ENCODE assay signal across 9 cellular contexts in genomic region chr6:68633654-68634502, GRCh38. TPM values are rescaled to one million over a fixed set of nuclear protein-coding genes. Genes with fewer than 3 reads are reported as not detected.
DNase-seq lines count a peak whose midpoint lies in the region; ATAC-seq and TF ChIP-seq lines count a peak whose summit lies in the region.
"Had no signal": no experiment of that assay in that cellular context is flagged by ENCODE, and none has a peak within 500 bp of the region (broad histone marks: within the 10 kb centered on the region; RNA-seq: fewer than 3 reads in every experiment).

No MANE protein-coding gene starts in this region.

- H3K36me3 Mint-ChIP-seq in stimulated activated naive B cell treated with anti-CD40 and anti-IgM and Interleukin-4, amounts not matched to agents 10 μg/mL and 1 μg/mL and 100 μg/mL, for 72 hours, result no peaks in the 10 kb centered on the region

- no peaks in the 10 kb centered on the region for H3K9me3 Mint-ChIP-seq in stimulated activated naive B cell treated with anti-CD40 and anti-IgM and Interleukin-4, amounts not matched to agents 10 μg/mL and 1 μg/mL and 100 μg/mL, for 72 hours

- WGBS in iPS DF 6.9 (ENCODE audit: insufficient coverage, insufficient read length), result no CpG with 5 or more reads among the region's 15 CpGs

- H3K27ac Mint-ChIP-seq in stimulated activated naive B cell treated with anti-CD40 and anti-IgM and Interleukin-4, amounts not matched to agents 10 μg/mL and 1 μg/mL and 100 μg/mL, for 72 hours, result no peak overlapping the region

- peaks cover 36 to 60% of the 10 kb centered on the region in 2 donors for H3K27me3 Mint-ChIP-seq in stimulated activated naive B cell treated with anti-CD40 and anti-IgM and Interleukin-4, amounts not matched to agents 10 μg/mL and 1 μg/mL and 100 μg/mL, for 72 hours

- no peaks in the 10 kb centered on the region for H3K27me3 ChIP-seq in WERI-Rb-1 (ENCODE audit: insufficient read depth, low read depth, severe bottlenecking)
- peaks cover 4% of the 10 kb centered on the region for H3K27me3 ChIP-seq in iPS DF 6.9 (ENCODE audit: control insufficient read depth, insufficient read depth, low read length)

- H3K27ac ChIP-seq in WERI-Rb-1 (peak overlapping the region; percentile 79), iPS DF 6.9 (ENCODE audit: low read length) (no peak overlapping the region)
- H3K27ac ChIP-seq: VCaP had no signal

- no peaks in the 10 kb centered on the region for H3K9me3 ChIP-seq in WERI-Rb-1 (ENCODE audit: severe bottlenecking)
- no peaks in the 10 kb centered on the region for H3K9me3 ChIP-seq in iPS DF 6.9 (ENCODE audit: control insufficient read depth, insufficient read depth, low read length)

- no peak for TF ChIP-seq CTCF in WERI-Rb-1 (IDR thresholded peaks at IDR 0.05; ENCODE audit: low read depth, low read length)

- no peaks in the 10 kb centered on the region for H3K4me1 ChIP-seq in iPS DF 6.9 (ENCODE audit: control insufficient read depth, insufficient read depth, low read length)

- POLR2A ChIA-PET in HEK293T (lab: Yijun Ruan, JAX), result interaction anchor here (1.3 to 3.1 kb wide), 3 partner anchors 62 to 74 kb away, joined by 3 to 25 read pairs (median 8); no protein-coding TSS in a partner anchor

- CTCF ChIA-PET in HEK293T (lab: Yijun Ruan, JAX), result no interaction called here

- no peak for ATAC-seq in stimulated activated naive B cell treated with anti-CD40 and anti-IgM and Interleukin-4, amounts not matched to agents 10 μg/mL and 1 μg/mL and 100 μg/mL, for 72 hours (replicated peaks)

- H3K4me1 Mint-ChIP-seq in stimulated activated naive B cell treated with anti-CD40 and anti-IgM and Interleukin-4, amounts not matched to agents 10 μg/mL and 1 μg/mL and 100 μg/mL, for 72 hours, result peaks cover 13 to 26% of the 10 kb centered on the region in 2 donors

- DNase-seq in NCI-H1417 (lab: John Stamatoyannopoulos, UW) (peak in 2 of 3 experiments; percentile 60 to 79), NCI-H1417 treated with DMSO at 0.1 percent for 48 hours (lab: John Stamatoyannopoulos, UW) (no peak), WERI-Rb-1 (no peak), iPS DF 6.9 (ENCODE audit: low read depth, low spot score) (no peak), HEK293T (ENCODE audit: extremely low spot score) (no peak), mucosa of gallbladder (ENCODE audit: low spot score) (no peak), NCI-H1048 (lab: John Stamatoyannopoulos, UW) (no peak)
- no peak for DNase-seq in stimulated activated naive B cell treated with anti-CD40 and anti-IgM and Interleukin-4, amounts not matched to agents 10 μg/mL and 1 μg/mL and 100 μg/mL, for 72 hours

- peak overlapping the region; percentile 81 for H3K4me3 Mint-ChIP-seq in stimulated activated naive B cell treated with anti-CD40 and anti-IgM and Interleukin-4, amounts not matched to agents 10 μg/mL and 1 μg/mL and 100 μg/mL, for 72 hours

- no peaks in the 10 kb centered on the region for H3K36me3 ChIP-seq in WERI-Rb-1
- no peaks in the 10 kb centered on the region for H3K36me3 ChIP-seq in iPS DF 6.9 (ENCODE audit: control insufficient read depth, insufficient read depth, low read length)

- H3K4me3 ChIP-seq in WERI-Rb-1 (ENCODE audit: low read depth, low read length), result peak overlapping the region; percentile 55
- peak overlapping the region; percentile 80; the same call in 1 of the 2 replicates for H3K4me3 ChIP-seq in iPS DF 6.9 (ENCODE audit: low read length)

TF ChIP-seq in HEK293T, 16 proteins besides CTCF, POLR2A, EP300 and RAD21:
- TF ChIP-seq BHLHE40 (IDR thresholded peaks at IDR 0.05; ENCODE audit: borderline replicate concordance), result no peak
- no peak for TF ChIP-seq NFRKB (IDR thresholded peaks at IDR 0.05)
- TF ChIP-seq L3MBTL2 (conservative IDR thresholded peaks at IDR 0.05), result no peak
- no peak for TF ChIP-seq SUZ12 (IDR thresholded peaks at IDR 0.05)
- no peak for TF ChIP-seq FOXA1 (IDR thresholded peaks at IDR 0.05)
- TF ChIP-seq FOXM1 (IDR thresholded peaks at IDR 0.05; ENCODE audit: borderline replicate concordance), result no peak
- no peak for TF ChIP-seq ELF4 (IDR thresholded peaks at IDR 0.05)

RNA-seq across cellular contexts. Expression of gene ADGRB3, which starts 1.2 kb away (rescaled TPM):
- 2.0 TPM for total RNA-seq in mucosa of gallbladder

Comparison
In these comparisons a context has a peak if more than half of its experiments do, and no peak if none do; other contexts are left out.
1. DNase-seq: peak in NCI-H1417 (2 of 3); none in NCI-H1417 treated with DMSO at 0.1 percent for 48 hours (single experiment), WERI-Rb-1 (single experiment), iPS DF 6.9 (single experiment), stimulated activated naive B cell treated with anti-CD40 and anti-IgM and Interleukin-4, amounts not matched to agents 10 μg/mL and 1 μg/mL and 100 μg/mL, for 72 hours (single experiment), HEK293T (single experiment), mucosa of gallbladder (single experiment) and NCI-H1048 (single experiment).